In the genomic region with DNA sequence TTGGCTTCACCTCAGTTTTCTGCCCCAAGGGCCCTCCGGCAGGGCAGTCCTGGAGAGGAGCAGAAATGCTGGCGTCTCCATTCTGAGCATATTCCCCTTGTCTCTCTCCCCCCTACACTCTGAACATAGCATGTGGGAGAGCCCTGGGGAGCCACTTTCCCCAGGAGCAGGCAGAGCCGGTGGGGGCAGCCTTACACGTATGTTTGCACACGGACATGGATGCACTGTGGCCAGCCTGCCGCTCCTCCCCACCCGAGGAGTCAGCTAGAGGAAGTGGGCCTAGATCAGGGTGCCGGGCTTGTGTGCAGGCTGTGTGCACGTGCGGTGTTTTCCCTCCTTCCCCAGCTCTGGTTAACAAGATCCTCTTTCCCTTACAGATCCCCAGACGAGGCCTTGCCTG, we compare ENCODE assay signal across 1 cellular context.
TF ChIP-seq lines count a peak whose summit lies in the region.

No MANE protein-coding gene starts in this region.

TF ChIP-seq in WTC11, 78 proteins besides CTCF, POLR2A, EP300 and RAD21:
- TF ChIP-seq, protein P1, sequence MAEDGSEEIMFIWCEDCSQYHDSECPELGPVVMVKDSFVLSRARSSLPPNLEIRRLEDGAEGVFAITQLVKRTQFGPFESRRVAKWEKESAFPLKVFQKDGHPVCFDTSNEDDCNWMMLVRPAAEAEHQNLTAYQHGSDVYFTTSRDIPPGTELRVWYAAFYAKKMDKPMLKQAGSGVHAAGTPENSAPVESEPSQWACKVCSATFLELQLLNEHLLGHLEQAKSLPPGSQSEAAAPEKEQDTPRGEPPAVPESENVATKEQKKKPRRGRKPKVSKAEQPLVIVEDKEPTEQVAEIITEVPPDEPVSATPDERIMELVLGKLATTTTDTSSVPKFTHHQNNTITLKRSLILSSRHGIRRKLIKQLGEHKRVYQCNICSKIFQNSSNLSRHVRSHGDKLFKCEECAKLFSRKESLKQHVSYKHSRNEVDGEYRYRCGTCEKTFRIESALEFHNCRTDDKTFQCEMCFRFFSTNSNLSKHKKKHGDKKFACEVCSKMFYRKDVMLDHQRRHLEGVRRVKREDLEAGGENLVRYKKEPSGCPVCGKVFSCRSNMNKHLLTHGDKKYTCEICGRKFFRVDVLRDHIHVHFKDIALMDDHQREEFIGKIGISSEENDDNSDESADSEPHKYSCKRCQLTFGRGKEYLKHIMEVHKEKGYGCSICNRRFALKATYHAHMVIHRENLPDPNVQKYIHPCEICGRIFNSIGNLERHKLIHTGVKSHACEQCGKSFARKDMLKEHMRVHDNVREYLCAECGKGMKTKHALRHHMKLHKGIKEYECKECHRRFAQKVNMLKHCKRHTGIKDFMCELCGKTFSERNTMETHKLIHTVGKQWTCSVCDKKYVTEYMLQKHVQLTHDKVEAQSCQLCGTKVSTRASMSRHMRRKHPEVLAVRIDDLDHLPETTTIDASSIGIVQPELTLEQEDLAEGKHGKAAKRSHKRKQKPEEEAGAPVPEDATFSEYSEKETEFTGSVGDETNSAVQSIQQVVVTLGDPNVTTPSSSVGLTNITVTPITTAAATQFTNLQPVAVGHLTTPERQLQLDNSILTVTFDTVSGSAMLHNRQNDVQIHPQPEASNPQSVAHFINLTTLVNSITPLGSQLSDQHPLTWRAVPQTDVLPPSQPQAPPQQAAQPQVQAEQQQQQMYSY (CRISPR knock-in tag; IDR thresholded peaks at IDR 0.05) = no peak
- TF ChIP-seq, protein P2, sequence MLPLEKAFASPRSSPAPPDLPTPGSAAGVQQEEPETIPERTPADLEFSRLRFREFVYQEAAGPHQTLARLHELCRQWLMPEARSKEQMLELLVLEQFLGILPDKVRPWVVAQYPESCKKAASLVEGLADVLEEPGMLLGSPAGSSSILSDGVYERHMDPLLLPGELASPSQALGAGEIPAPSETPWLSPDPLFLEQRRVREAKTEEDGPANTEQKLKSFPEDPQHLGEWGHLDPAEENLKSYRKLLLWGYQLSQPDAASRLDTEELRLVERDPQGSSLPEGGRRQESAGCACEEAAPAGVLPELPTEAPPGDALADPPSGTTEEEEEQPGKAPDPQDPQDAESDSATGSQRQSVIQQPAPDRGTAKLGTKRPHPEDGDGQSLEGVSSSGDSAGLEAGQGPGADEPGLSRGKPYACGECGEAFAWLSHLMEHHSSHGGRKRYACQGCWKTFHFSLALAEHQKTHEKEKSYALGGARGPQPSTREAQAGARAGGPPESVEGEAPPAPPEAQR (CRISPR knock-in tag; IDR thresholded peaks at IDR 0.05) = no peak
- TF ChIP-seq FOXP1 (CRISPR knock-in tag; IDR thresholded peaks at IDR 0.05; ENCODE audit: borderline replicate concordance) (no peak), ZNF317 (CRISPR knock-in tag; IDR thresholded peaks at IDR 0.05; ENCODE audit: borderline replicate concordance, low read depth) (no peak), ELF4 (CRISPR knock-in tag; IDR thresholded peaks at IDR 0.05; ENCODE audit: low read depth) (no peak), NFYB (CRISPR knock-in tag; conservative IDR thresholded peaks at IDR 0.05; ENCODE audit: low read depth) (no peak), IRF2 (CRISPR knock-in tag; IDR thresholded peaks at IDR 0.05; ENCODE audit: borderline replicate concordance, low read depth) (no peak), ZNF423 (CRISPR knock-in tag; IDR thresholded peaks at IDR 0.05) (no peak), MYBL2 (CRISPR knock-in tag; IDR thresholded peaks at IDR 0.05) (no peak), ETV6 (CRISPR knock-in tag; IDR thresholded peaks at IDR 0.05) (no peak), ZNF396 (CRISPR knock-in tag; IDR thresholded peaks at IDR 0.05; ENCODE audit: borderline replicate concordance) (no peak), PRRX2 (CRISPR knock-in tag; IDR thresholded peaks at IDR 0.05) (no peak), TEAD1 (CRISPR knock-in tag; IDR thresholded peaks at IDR 0.05) (no peak), NR1H2 (CRISPR knock-in tag; IDR thresholded peaks at IDR 0.05) (no peak), FOXJ3 (CRISPR knock-in tag; IDR thresholded peaks at IDR 0.05; ENCODE audit: borderline replicate concordance) (no peak)
- TF ChIP-seq, protein P3, sequence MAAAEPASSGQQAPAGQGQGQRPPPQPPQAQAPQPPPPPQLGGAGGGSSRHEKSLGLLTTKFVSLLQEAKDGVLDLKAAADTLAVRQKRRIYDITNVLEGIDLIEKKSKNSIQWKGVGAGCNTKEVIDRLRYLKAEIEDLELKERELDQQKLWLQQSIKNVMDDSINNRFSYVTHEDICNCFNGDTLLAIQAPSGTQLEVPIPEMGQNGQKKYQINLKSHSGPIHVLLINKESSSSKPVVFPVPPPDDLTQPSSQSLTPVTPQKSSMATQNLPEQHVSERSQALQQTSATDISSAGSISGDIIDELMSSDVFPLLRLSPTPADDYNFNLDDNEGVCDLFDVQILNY (CRISPR knock-in tag; IDR thresholded peaks at IDR 0.05) = no peak
- TF ChIP-seq, protein P4, sequence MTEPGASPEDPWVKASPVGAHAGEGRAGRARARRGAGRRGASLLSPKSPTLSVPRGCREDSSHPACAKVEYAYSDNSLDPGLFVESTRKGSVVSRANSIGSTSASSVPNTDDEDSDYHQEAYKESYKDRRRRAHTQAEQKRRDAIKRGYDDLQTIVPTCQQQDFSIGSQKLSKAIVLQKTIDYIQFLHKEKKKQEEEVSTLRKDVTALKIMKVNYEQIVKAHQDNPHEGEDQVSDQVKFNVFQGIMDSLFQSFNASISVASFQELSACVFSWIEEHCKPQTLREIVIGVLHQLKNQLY (CRISPR knock-in tag; IDR thresholded peaks at IDR 0.05) = no peak
- TF ChIP-seq, protein P5, sequence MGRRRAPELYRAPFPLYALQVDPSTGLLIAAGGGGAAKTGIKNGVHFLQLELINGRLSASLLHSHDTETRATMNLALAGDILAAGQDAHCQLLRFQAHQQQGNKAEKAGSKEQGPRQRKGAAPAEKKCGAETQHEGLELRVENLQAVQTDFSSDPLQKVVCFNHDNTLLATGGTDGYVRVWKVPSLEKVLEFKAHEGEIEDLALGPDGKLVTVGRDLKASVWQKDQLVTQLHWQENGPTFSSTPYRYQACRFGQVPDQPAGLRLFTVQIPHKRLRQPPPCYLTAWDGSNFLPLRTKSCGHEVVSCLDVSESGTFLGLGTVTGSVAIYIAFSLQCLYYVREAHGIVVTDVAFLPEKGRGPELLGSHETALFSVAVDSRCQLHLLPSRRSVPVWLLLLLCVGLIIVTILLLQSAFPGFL (CRISPR knock-in tag; IDR thresholded peaks at IDR 0.05; ENCODE audit: borderline replicate concordance) = no peak
